In the genomic region with DNA sequence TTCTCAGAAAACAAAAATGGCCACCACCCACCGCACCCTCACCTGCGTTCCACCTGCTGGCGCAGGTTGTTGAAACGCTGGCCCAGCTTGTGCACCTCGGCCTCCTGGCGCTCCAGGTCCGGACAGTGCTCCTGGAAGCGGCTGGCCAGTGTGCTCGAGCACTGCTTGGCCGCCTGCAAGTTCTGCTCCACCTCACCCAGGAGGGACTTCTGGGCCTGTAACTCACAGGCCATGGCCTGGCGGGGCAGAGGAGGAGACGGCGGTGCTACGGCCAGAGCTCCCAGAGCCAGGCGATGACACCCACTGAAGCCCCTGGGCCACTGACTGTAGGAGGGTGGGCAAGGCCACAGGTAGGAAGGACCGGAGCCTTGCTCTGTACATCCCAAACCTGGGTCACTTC, we compare ENCODE assay signal across 19 cellular contexts. TPM values are rescaled to one million over a fixed set of nuclear protein-coding genes. Genes with fewer than 3 reads are reported as not detected.
"Had no signal": no experiment of that assay in that cellular context is flagged by ENCODE, and none has a peak within 500 bp of the region (broad histone marks: within the 10 kb centered on the region; RNA-seq: fewer than 3 reads in every experiment).

No MANE protein-coding gene starts in this region.

- DNase-seq: dermis blood vessel endothelial cell; effector memory CD4-positive, alpha-beta T cell; erythroblast; head of caudate nucleus; left ventricle myocardium superior; lower lobe of right lung; naive thymus-derived CD8-positive, alpha-beta T cell; sigmoid colon; stimulated activated CD4-positive, alpha-beta T cell treated with anti-CD3 and anti-CD28 coated beads, Interleukin-2, amount 100 ng/mL, for 24 hours; stimulated activated CD4-positive, alpha-beta T cell treated with anti-CD3 and anti-CD28 coated beads, Interleukin-4, amount 100 ng/mL, for 24 hours; stimulated activated naive CD4-positive, alpha-beta T cell treated with Interleukin-2 at 50 U/mL for 16 hours; stomach; thyroid gland; trophoblast cell had no signal

- H3K27me3 ChIP-seq: right atrium auricular region, sigmoid colon, stomach, thyroid gland, vagina had no signal

- H3K9me3 ChIP-seq: lower lobe of right lung, prostate gland, right atrium auricular region, sigmoid colon, stomach, thyroid gland, vagina had no signal

- H3K27ac Mint-ChIP-seq: stimulated activated effector memory CD8-positive, alpha-beta T cell treated with anti-CD3 and anti-CD28 coated beads, Interleukin-12 subunit alpha, Interleukin-12 subunit beta, amount 100 ng/mL, for 72 hours had no signal

- H3K9me3 Mint-ChIP-seq: naive thymus-derived CD8-positive, alpha-beta T cell; stimulated activated effector memory CD8-positive, alpha-beta T cell treated with anti-CD3 and anti-CD28 coated beads, Interleukin-12 subunit alpha, Interleukin-12 subunit beta, amount 100 ng/mL, for 72 hours had no signal

- ATAC-seq: left ventricle myocardium superior; lower lobe of right lung; naive thymus-derived CD8-positive, alpha-beta T cell had no signal

- H3K27ac ChIP-seq: coronary artery, lower lobe of right lung, prostate gland, right atrium auricular region, sigmoid colon, stomach, thyroid gland had no signal

- H3K4me1 ChIP-seq: lower lobe of right lung, thyroid gland had no signal

- H3K4me3 ChIP-seq: coronary artery, lower lobe of right lung, prostate gland, right atrium auricular region, sigmoid colon, stomach, thyroid gland, vagina had no signal

- H3K27me3 Mint-ChIP-seq: naive thymus-derived CD8-positive, alpha-beta T cell had no signal

- H3K4me3 Mint-ChIP-seq: naive thymus-derived CD8-positive, alpha-beta T cell; stimulated activated effector memory CD8-positive, alpha-beta T cell treated with anti-CD3 and anti-CD28 coated beads, Interleukin-12 subunit alpha, Interleukin-12 subunit beta, amount 100 ng/mL, for 72 hours had no signal

RNA-seq across cellular contexts. Expression of a gene that starts 46.3 kb away (rescaled TPM):
- total RNA-seq: naive thymus-derived CD8-positive, alpha-beta T cell had no signal
